In the genomic region with DNA sequence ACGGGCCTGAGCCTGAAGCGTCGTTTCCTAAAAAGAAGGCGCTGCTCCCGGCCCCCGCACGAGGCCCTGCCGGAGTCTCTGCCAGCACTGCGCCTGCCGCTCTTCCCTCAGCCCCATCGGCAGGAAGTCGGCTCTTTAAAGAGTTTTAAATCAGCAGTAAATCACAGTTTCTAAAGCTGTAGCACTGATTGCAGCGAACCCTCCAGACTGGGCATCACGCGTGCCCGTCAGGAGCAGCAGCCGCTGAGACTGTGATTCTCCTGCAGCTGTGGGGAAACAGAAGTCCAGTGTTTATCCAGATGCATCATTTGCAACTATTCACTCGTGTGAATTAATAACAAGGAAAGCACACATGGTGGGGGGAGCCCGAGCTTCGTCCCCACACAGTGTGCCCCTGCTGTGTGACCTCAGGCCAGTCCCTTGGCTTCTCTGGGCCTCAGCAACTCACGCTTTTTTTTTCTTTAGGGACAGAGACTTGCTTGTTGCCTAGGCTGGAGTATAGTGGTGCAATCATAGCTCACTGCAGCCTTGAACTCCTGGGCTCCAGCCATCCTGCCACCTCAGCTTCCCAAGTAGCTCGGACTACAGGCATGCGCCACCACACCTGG, we compare ENCODE assay signal across 18 cellular contexts. TPM values are rescaled to one million over a fixed set of nuclear protein-coding genes. Genes with fewer than 3 reads are reported as not detected.
DNase-seq lines count a peak whose midpoint lies in the region; TF ChIP-seq lines count a peak whose summit lies in the region.
"Had no signal": no experiment of that assay in that cellular context is flagged by ENCODE, and none has a peak within 500 bp of the region (broad histone marks: within the 10 kb centered on the region; RNA-seq: fewer than 3 reads in every experiment).

No MANE protein-coding gene starts in this region.

- intact Hi-C loops in head of caudate nucleus (cut with DNase I): no loop called here

- H2AFZ ChIP-seq in neural progenitor cell (replicated peaks) (peak overlapping the region; percentile 26), MM.1S (ENCODE audit: low read length) (no peak overlapping the region)
- H2AFZ ChIP-seq: PC-9 had no signal

- H3K9ac ChIP-seq in neural progenitor cell: no peak overlapping the region
- H3K9ac ChIP-seq in MM.1S (ENCODE audit: low read length): no peak overlapping the region

- H3K27me3 ChIP-seq in neural progenitor cell: no peaks in the 10 kb centered on the region
- peaks cover 27% of the 10 kb centered on the region for H3K27me3 ChIP-seq in MM.1S (replicated peaks; ENCODE audit: insufficient read depth, low read length)

- H3K79me2 ChIP-seq in neural progenitor cell (ENCODE audit: low read depth): no peaks in the 10 kb centered on the region
- no peaks in the 10 kb centered on the region for H3K79me2 ChIP-seq in MM.1S (ENCODE audit: low read length)

- H3K27ac ChIP-seq in angular gyrus (ENCODE audit: low read depth, low read length) (peak overlapping the region; percentile 49), neural progenitor cell (no peak overlapping the region), substantia nigra (ENCODE audit: low read depth, low read length, poor library complexity, severe bottlenecking) (peak overlapping the region; percentile 77), MM.1S (ENCODE audit: low read length) (no peak overlapping the region)
- H3K27ac ChIP-seq: PC-9 had no signal

- H3K36me3 Mint-ChIP-seq in neural progenitor cell: no peaks in the 10 kb centered on the region

- H3K4me2 ChIP-seq in neural progenitor cell (no peak overlapping the region), MM.1S (ENCODE audit: low read depth, low read length) (no peak overlapping the region)
- H3K4me2 ChIP-seq: PC-9 had no signal

- no peaks in the 10 kb centered on the region for H3K9me2 ChIP-seq in MM.1S (replicated peaks; ENCODE audit: insufficient read depth, low read length)

- H3K4me3 Mint-ChIP-seq in neural progenitor cell: no peak overlapping the region
- H3K4me3 Mint-ChIP-seq: CD4-positive, alpha-beta T cell had no signal

- H3K4me1 ChIP-seq in neural progenitor cell (peaks cover 16% of the 10 kb centered on the region), MM.1S (ENCODE audit: low read length) (no peaks in the 10 kb centered on the region)

- H4K20me1 ChIP-seq in neural progenitor cell (ENCODE audit: low read depth) (no peaks in the 10 kb centered on the region), MM.1S (ENCODE audit: insufficient read depth, low read length) (no peaks in the 10 kb centered on the region)

- TF ChIP-seq CTCF in neural progenitor cell (IDR thresholded peaks at IDR 0.05) (no peak), MM.1S (IDR thresholded peaks at IDR 0.05; ENCODE audit: low read length) (no peak)

- H3K4me3 ChIP-seq in neural progenitor cell (no peak overlapping the region), MM.1S (ENCODE audit: low read length) (no peak overlapping the region)
- H3K4me3 ChIP-seq: PC-9 had no signal

- H3K36me3 ChIP-seq in neural progenitor cell (no peaks in the 10 kb centered on the region), MM.1S (replicated peaks; ENCODE audit: insufficient read depth, low read length) (no peaks in the 10 kb centered on the region)

- no peak overlapping the region for H3K27ac Mint-ChIP-seq in neural progenitor cell
- H3K27ac Mint-ChIP-seq: CD4-positive, alpha-beta T cell had no signal

- H3K9me3 ChIP-seq in neural progenitor cell (ENCODE audit: low read depth): no peaks in the 10 kb centered on the region
- H3K9me3 ChIP-seq in MM.1S (replicated peaks; ENCODE audit: insufficient read depth, low read length): no peaks in the 10 kb centered on the region

- peaks cover 12% of the 10 kb centered on the region for H3K27me3 Mint-ChIP-seq in neural progenitor cell (ENCODE audit: insufficient read depth, low read depth)

- H3K4me1 Mint-ChIP-seq in neural progenitor cell: peaks cover 29% of the 10 kb centered on the region

- H3F3A ChIP-seq in neural progenitor cell (ENCODE audit: low read depth): peaks cover 8% of the 10 kb centered on the region
- H3F3A ChIP-seq in MM.1S (ENCODE audit: insufficient read depth, low read length): no peaks in the 10 kb centered on the region

- H3K9me3 Mint-ChIP-seq in neural progenitor cell: no peaks in the 10 kb centered on the region
- H3K9me3 Mint-ChIP-seq: CD4-positive, alpha-beta T cell had no signal

- DNase-seq in head of caudate nucleus (peak in 40 of 42 donors; percentile 40 to 84 (median 67)), neural progenitor cell (ENCODE audit: low spot score) (no peak), substantia nigra (lab: John Stamatoyannopoulos, UW) (peak in 30 of 49 donors; percentile 13 to 77 (median 42)), MM.1S (no peak), DMS153 treated with DMSO at 0.1 percent for 48 hours (lab: John Stamatoyannopoulos, UW; ENCODE audit: unreplicated experiment) (no peak)
- DNase-seq in activated naive CD4-positive, alpha-beta T cell (lab: John Stamatoyannopoulos, UW): no peak
- DNase-seq: AML-193; CD4-positive, alpha-beta T cell; DND-41; GDM1; HCEC 1CT; NCI-H1048; NCI-H146; NCI-H2081 treated with DMSO at 0.1 percent for 48 hours; NCI-H2227 treated with DMSO at 0.1 percent for 48 hours; NCI-H526; PC-9 had no signal

RNA-seq across cellular contexts. Expression of gene DLL1, which starts 28.3 kb away (rescaled TPM):
- 35.9 and 91.8 TPM in 2 replicates for total RNA-seq in neural progenitor cell (ENCODE audit: low replicate concordance)
- total RNA-seq: PC-9 had no signal

RNA-seq across cellular contexts. Expression of gene FAM120B, which starts 44.0 kb away (rescaled TPM):
- total RNA-seq in neural progenitor cell (ENCODE audit: low replicate concordance): 19.7 and 20.3 TPM in 2 replicates

Comparison
In these comparisons a context has a peak if more than half of its experiments do, and no peak if none do; other contexts are left out.
1. H3K27ac ChIP-seq: peak in angular gyrus (single experiment) and substantia nigra (single experiment); none in neural progenitor cell (single experiment) and MM.1S (single experiment).
2. DNase-seq: peak in head of caudate nucleus (40 of 42) and substantia nigra (30 of 49); none in neural progenitor cell (single experiment), activated naive CD4-positive, alpha-beta T cell (0 of 4), MM.1S (single experiment) and DMS153 treated with DMSO at 0.1 percent for 48 hours (single experiment).